ENCODE assay signal across 1 cellular context in the genomic region with DNA sequence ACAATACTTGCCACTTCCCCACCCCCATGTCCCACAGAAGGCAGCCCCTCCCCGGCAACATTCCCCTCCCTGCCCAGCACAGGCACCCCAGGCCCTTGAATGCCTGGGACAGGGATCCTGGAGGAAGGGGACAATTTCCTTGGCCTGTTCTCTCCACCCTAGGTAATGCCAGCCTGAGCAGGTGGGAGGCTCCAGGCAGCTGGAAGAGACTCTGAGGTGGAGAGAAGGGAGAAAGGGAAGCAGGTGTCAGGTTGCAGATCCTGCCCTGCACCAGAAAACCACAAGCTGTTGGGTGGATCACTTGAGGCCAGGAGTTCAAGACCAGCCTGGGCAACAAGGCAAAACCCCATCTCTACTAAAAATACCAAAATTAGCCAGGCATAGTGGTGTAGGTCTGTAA.
TF ChIP-seq lines count a peak whose summit lies in the region.

No MANE protein-coding gene starts in this region.

TF ChIP-seq in HEK293, 187 proteins besides CTCF, POLR2A, EP300 and RAD21 (continued from another document):
- TF ChIP-seq, protein P1, sequence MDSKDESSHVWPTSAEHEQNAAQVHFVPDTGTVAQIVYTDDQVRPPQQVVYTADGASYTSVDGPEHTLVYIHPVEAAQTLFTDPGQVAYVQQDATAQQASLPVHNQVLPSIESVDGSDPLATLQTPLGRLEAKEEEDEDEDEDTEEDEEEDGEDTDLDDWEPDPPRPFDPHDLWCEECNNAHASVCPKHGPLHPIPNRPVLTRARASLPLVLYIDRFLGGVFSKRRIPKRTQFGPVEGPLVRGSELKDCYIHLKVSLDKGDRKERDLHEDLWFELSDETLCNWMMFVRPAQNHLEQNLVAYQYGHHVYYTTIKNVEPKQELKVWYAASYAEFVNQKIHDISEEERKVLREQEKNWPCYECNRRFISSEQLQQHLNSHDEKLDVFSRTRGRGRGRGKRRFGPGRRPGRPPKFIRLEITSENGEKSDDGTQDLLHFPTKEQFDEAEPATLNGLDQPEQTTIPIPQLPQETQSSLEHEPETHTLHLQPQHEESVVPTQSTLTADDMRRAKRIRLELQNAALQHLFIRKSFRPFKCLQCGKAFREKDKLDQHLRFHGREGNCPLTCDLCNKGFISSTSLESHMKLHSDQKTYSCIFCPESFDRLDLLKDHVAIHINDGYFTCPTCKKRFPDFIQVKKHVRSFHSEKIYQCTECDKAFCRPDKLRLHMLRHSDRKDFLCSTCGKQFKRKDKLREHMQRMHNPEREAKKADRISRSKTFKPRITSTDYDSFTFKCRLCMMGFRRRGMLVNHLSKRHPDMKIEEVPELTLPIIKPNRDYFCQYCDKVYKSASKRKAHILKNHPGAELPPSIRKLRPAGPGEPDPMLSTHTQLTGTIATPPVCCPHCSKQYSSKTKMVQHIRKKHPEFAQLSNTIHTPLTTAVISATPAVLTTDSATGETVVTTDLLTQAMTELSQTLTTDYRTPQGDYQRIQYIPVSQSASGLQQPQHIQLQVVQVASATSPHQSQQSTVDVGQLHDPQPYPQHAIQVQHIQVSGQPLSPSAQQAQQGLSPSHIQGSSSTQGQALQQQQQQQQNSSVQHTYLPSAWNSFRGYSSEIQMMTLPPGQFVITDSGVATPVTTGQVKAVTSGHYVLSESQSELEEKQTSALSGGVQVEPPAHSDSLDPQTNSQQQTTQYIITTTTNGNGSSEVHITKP (tag by site-specific recombination; IDR thresholded peaks at IDR 0.05): 0 out of 2 replicates have a peak, but pooled peaks have one; percentile 11
